In the genomic region with DNA sequence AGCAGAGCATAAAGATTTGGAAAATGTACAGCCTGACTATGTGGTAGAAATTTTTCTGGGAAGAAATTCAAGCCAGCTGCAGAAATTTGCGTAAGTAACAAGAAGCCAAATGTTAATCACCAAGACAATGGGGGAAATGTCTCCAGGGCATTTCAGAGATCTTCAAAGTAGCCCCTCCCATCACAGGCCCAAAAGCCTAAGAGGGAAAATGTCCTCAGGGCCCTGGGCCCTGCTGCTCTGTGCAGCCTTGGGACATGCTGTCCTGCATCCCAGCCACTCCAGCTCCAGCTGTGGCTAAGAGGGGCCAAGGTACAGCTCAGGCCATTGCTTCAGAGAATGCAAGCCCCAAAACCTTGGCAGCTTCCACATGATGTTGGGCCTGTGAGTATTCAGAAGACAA, we compare ENCODE assay signal across 3 cellular contexts. TPM values are rescaled to one million over a fixed set of nuclear protein-coding genes. Genes with fewer than 3 reads are reported as not detected.
"Had no signal": no experiment of that assay in that cellular context is flagged by ENCODE, and none has a peak within 500 bp of the region (broad histone marks: within the 10 kb centered on the region; RNA-seq: fewer than 3 reads in every experiment).

No MANE protein-coding gene starts in this region.

RNA-seq across cellular contexts. Expression of a gene that starts 19.6 kb away (rescaled TPM):
- total RNA-seq: Peyer's patch, Right ventricle myocardium inferior, SJCRH30 had no signal
